In the genomic region with DNA sequence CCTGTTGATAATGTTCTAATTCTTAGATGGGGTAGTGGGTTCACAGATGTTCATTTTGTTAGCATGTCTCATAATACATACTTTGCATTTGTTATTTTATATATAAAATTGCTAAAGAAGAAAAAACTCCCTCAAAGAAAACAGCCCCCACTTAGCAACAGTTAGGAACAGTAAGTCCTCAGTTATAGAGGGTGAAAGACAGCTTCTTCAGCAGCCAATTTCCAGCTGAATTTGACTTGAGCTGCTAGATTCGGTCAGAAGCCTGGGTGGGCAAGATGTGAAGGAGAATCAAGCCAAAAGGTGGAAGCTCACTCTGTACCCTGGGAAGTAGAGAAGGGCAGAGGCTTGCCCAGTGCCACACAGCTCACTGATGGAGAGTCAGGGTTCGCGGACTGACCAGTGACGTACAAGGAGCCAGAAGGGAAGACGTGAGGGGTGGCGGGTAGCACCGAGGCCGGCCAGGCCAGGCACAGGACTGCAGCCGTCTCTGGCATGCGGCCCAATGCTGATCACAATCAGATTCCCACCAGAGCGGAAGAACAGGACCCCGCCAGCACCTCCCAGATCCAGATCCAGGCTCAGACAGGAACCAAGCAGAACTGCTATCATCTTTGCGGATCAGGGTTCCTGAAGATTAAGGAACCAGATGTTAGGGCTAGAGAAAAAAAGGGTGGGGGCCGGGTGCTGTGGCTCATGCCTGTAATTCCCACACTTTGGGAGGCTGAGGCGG, we compare ENCODE assay signal across 17 cellular contexts. TPM values are rescaled to one million over a fixed set of nuclear protein-coding genes. Genes with fewer than 3 reads are reported as not detected.
DNase-seq lines count a peak whose midpoint lies in the region; ATAC-seq, FAIRE-seq and TF ChIP-seq lines count a peak whose summit lies in the region.
"Had no signal": no experiment of that assay in that cellular context is flagged by ENCODE, and none has a peak within 500 bp of the region (broad histone marks: within the 10 kb centered on the region; RNA-seq: fewer than 3 reads in every experiment).

No MANE protein-coding gene starts in this region.

- H4K20me1 ChIP-seq in K562 (replicated peaks; ENCODE audit: control insufficient read depth, insufficient read depth, low read length) = no peaks in the 10 kb centered on the region
- H4K20me1 ChIP-seq: BLaER1 had no signal

- no peaks in the 10 kb centered on the region for H3K27me3 Mint-ChIP-seq in activated naive CD8-positive, alpha-beta T cell treated with anti-CD3 and anti-CD28 coated beads for 36 hours

- FAIRE-seq in K562 (lab: Jason Lieb, UNC) = no peak

- TF ChIP-seq CTCF in K562 (IDR thresholded peaks at IDR 0.05 in 2 of 3, conservative IDR thresholded peaks at IDR 0.05 in 1 of 3; ENCODE audit: insufficient read depth in 2 of 3, low read depth in 1 of 3, low read length in 3 of 3) (no peak), heart left ventricle (IDR thresholded peaks at IDR 0.05) (no peak), transverse colon (IDR thresholded peaks at IDR 0.05) (no peak)

- CTCF ChIA-PET in K562 (lab: Yijun Ruan, JAX; ENCODE audit: low intra/inter-chr PET ratio) = no interaction called here

- ATAC-seq in K562 (no peak), heart left ventricle (peak; percentile 88 to 96 (median 94)), HG02759 (IDR thresholded peaks at IDR 0.05; ENCODE audit: unreplicated experiment) (no peak)

- peaks cover 13% of the 10 kb centered on the region for H3K4me1 Mint-ChIP-seq in activated naive CD8-positive, alpha-beta T cell treated with anti-CD3 and anti-CD28 coated beads for 36 hours

- H3K9me3 ChIP-seq in K562 (replicated peaks; ENCODE audit: control insufficient read depth, insufficient read depth, low read depth, low read length) = no peaks in the 10 kb centered on the region
- H3K9me3 ChIP-seq in heart left ventricle = no peaks in the 10 kb centered on the region
- H3K9me3 ChIP-seq in transverse colon = no peaks in the 10 kb centered on the region
- H3K9me3 ChIP-seq: tibial nerve had no signal

- TF ChIP-seq RAD21 in K562 (CRISPR knock-in tag; conservative IDR thresholded peaks at IDR 0.05 in 1 of 2, IDR thresholded peaks at IDR 0.05 in 1 of 2) = no peak

- H3K4me3 ChIP-seq in K562 (no peak overlapping the region), heart left ventricle (no peak overlapping the region), transverse colon (no peak overlapping the region)
- H3K4me3 ChIP-seq: BLaER1, skin epidermis, tibial nerve had no signal

- H3K4me1 ChIP-seq in K562 (replicated peaks in 1 of 2; ENCODE audit: control insufficient read depth in 2 of 2, insufficient read depth in 2 of 2, low read length in 2 of 2) (peaks cover 0 to 16% of the 10 kb centered on the region in 2 experiments; a peak in 3 of 5 replicates), heart left ventricle (peaks cover 0 to 31% (median 6%) of the 10 kb centered on the region in 12 donors), transverse colon (no peaks in the 10 kb centered on the region)
- H3K4me1 ChIP-seq: tibial nerve had no signal

- no peak overlapping the region for H3K27ac Mint-ChIP-seq in activated naive CD8-positive, alpha-beta T cell treated with anti-CD3 and anti-CD28 coated beads for 36 hours
- H3K27ac Mint-ChIP-seq: activated T-helper 2 cell treated with anti-CD3 and anti-CD28 coated beads, Interferon-gamma antibody, Interleukin-2, Interleukin-4, amounts not matched to agents 10 μg/mL and 5 μg/mL and 100 μg/mL, durations not matched to agents 14 hours and 24 hours and 36 hours; T-helper 1 cell treated with Interleukin-12 subunit alpha and Interleukin-12 subunit beta and Interleukin-4 antibody, amounts not matched to agents 30 μg/mL and 1 μg/mL, for 36 hours had no signal

- H3K9me1 ChIP-seq in K562 (ENCODE audit: control insufficient read depth, insufficient read depth, low read length) = no peaks in the 10 kb centered on the region

- TF ChIP-seq POLR2A in K562 (conservative IDR thresholded peaks at IDR 0.05) = no peak
- TF ChIP-seq POLR2A in heart left ventricle (IDR thresholded peaks at IDR 0.05) = no peak
- no peak for TF ChIP-seq POLR2A in transverse colon (IDR thresholded peaks at IDR 0.05)

- in situ Hi-C loops in K562 (cut with MboI) (no loop called here), transverse colon (cut with MboI; ENCODE audit: low pct_ligation_motif_present in 1 of 4, low pct_unique_long_range_greater_than_20kb in 1 of 4, low sequenced_read_pairs in 3 of 4) (no loop called here)

- no peaks in the 10 kb centered on the region for H3K36me3 Mint-ChIP-seq in activated naive CD8-positive, alpha-beta T cell treated with anti-CD3 and anti-CD28 coated beads for 36 hours

- intact Hi-C loops in K562 (cut with micrococcal nuclease) (no loop called here), heart left ventricle (cut with DNase I) (loop anchor here in 3 of 10 donors (1.0 to 2.0 kb wide), 3 partner anchors 16 to 30 kb away; partner anchors contain the start of gene VWF (in 2 of the 3)), transverse colon (cut with DNase I; ENCODE audit: low total_unique reads) (no loop called here)

- H3K27me3 ChIP-seq in K562 (ENCODE audit: control insufficient read depth in 2 of 2, insufficient read depth in 2 of 2, low read length in 2 of 2) = no peaks in the 10 kb centered on the region
- peaks cover 0 to 4% (median 0%) of the 10 kb centered on the region in 9 donors for H3K27me3 ChIP-seq in heart left ventricle
- no peaks in the 10 kb centered on the region for H3K27me3 ChIP-seq in transverse colon
- H3K27me3 ChIP-seq: BLaER1, tibial nerve had no signal

- WGBS in K562 (ENCODE audit: insufficient coverage, low coverage, missing lambda C conversion rate) = 8% methylated on average over 15 of the region's 15 CpGs
- 45 to 60% (median 52%) methylated on average over 11 to 15 of the region's 15 CpGs for WGBS in heart left ventricle, 4 donors
- 80 to 84% methylated on average over 5 to 15 of the region's 15 CpGs for WGBS in transverse colon (ENCODE audit: low coverage in 1 of 2), 2 donors

- H3K27ac ChIP-seq in K562 (ENCODE audit: extremely low read depth, low read depth, low read length) (no peak overlapping the region), heart left ventricle (peak overlapping the region; percentile 45 to 87 (median 78)), transverse colon (no peak overlapping the region)
- H3K27ac ChIP-seq: BLaER1 had no signal

- DNase-seq in K562 (ENCODE audit: extremely low read depth in 1 of 4, low spot score in 3 of 4) (peak in 1 of 4 experiments; percentile 9), heart left ventricle (peak; percentile 84 to 89 (median 87)), mucosa of gallbladder (ENCODE audit: low spot score) (peak; percentile 57), transverse colon (peak; percentile 27), SKM-1 (lab: John Stamatoyannopoulos, UW; ENCODE audit: unreplicated experiment) (no peak)
- no peak for DNase-seq in activated naive CD8-positive, alpha-beta T cell treated with anti-CD3 and anti-CD28 coated beads for 36 hours
- no peak for DNase-seq in activated naive CD4-positive, alpha-beta T cell treated with Interleukin-2 at 50 U/mL for 16 hours
- DNase-seq: DMS53, foreskin melanocyte, NCI-H2107, NCI-H774 had no signal

- H3K9ac ChIP-seq in K562 (ENCODE audit: insufficient read depth in 1 of 2, low read depth in 2 of 2, low read length in 2 of 2) = peak overlapping the region in 1 of 2 experiments; percentile 53; a peak in 1 of 4 replicates
- H3K9ac ChIP-seq: BLaER1 had no signal

- peak overlapping the region; percentile 3; the same call in 1 of the 2 replicates for H3K4me2 ChIP-seq in K562 (ENCODE audit: insufficient read depth, low read length)
- H3K4me2 ChIP-seq: BLaER1 had no signal

- no peaks in the 10 kb centered on the region for H3K36me3 ChIP-seq in K562 (ENCODE audit: control insufficient read depth, insufficient read depth, low read length)
- H3K36me3 ChIP-seq in heart left ventricle = no peaks in the 10 kb centered on the region
- no peaks in the 10 kb centered on the region for H3K36me3 ChIP-seq in transverse colon
- H3K36me3 ChIP-seq: BLaER1, tibial nerve had no signal

- no TSS peak for BruUV-seq in K562 (replicated peaks; lab: Mats Ljungman, UMichigan)

- POLR2A ChIA-PET in K562 (lab: Yijun Ruan, JAX) = interaction anchor here (0.6 kb wide), 1 partner anchor 163 kb away, joined by 3 read pairs; no protein-coding TSS in a partner anchor

- no peak overlapping the region for H3K4me3 Mint-ChIP-seq in activated naive CD8-positive, alpha-beta T cell treated with anti-CD3 and anti-CD28 coated beads for 36 hours
- H3K4me3 Mint-ChIP-seq: T-helper 1 cell treated with Interleukin-12 subunit alpha and Interleukin-12 subunit beta and Interleukin-4 antibody, amounts not matched to agents 30 μg/mL and 1 μg/mL, for 36 hours had no signal

- peak overlapping the region; percentile 55 for H2AFZ ChIP-seq in K562 (ENCODE audit: low read depth, low read length)

- TF ChIP-seq EP300 in K562 (IDR thresholded peaks at IDR 0.05; ENCODE audit: low read length) (no peak), transverse colon (IDR thresholded peaks at IDR 0.05; ENCODE audit: low read depth) (no peak)

- H3K9me3 Mint-ChIP-seq in activated naive CD8-positive, alpha-beta T cell treated with anti-CD3 and anti-CD28 coated beads for 36 hours = no peaks in the 10 kb centered on the region
- H3K9me3 Mint-ChIP-seq: activated T-helper 2 cell treated with anti-CD3 and anti-CD28 coated beads, Interferon-gamma antibody, Interleukin-2, Interleukin-4, amounts not matched to agents 10 μg/mL and 5 μg/mL and 100 μg/mL, durations not matched to agents 14 hours and 24 hours and 36 hours; T-helper 1 cell treated with Interleukin-12 subunit alpha and Interleukin-12 subunit beta and Interleukin-4 antibody, amounts not matched to agents 30 μg/mL and 1 μg/mL, for 36 hours had no signal

- H3K79me2 ChIP-seq in K562 (ENCODE audit: control insufficient read depth, insufficient read depth, low read length) = no peaks in the 10 kb centered on the region

RNA-seq across cellular contexts. Expression of gene VWF, which starts 30.4 kb away (rescaled TPM):
- total RNA-seq in K562 (2011; cell fraction: chromatin; rRNA removed; ENCODE audit: low replicate concordance) = 0.02 TPM in 1 of 2 replicates, not detected in the other
- total RNA-seq in K562 (2011; cell fraction: nucleolus; rRNA removed) = 0.33 TPM in 1 of 2 replicates, not detected in the other
- total RNA-seq in K562 (2011; cell fraction: nucleoplasm; rRNA removed) = not detected in 2 replicates
- total RNA-seq in K562 (2014; rRNA removed) = not detected in 2 replicates
- total RNA-seq in K562 (2014; rRNA removed; fragmentation: Illumina TruSeq; extraction: Trizol) = not detected in 2 replicates
- total RNA-seq in K562 (2015; rRNA removed; fragmentation: Illumina TruSeq; extraction: Trizol) = not detected in 2 replicates
- 0.40 and 0.53 TPM in 2 replicates for total RNA-seq in K562 (2021)
- not detected in 2 replicates for polyA plus RNA-seq in K562 (2011; rRNA removed)
- 0.04 and 0.07 TPM in 2 replicates for polyA plus RNA-seq in K562 (2011; cell fraction: cytosol; rRNA removed)
- 0.01 TPM in 2 replicates for polyA plus RNA-seq in K562 (2011; cell fraction: nucleus; rRNA removed)
- 0.01 TPM in 2 replicates for polyA plus RNA-seq in K562 (2012)
- polyA plus RNA-seq in K562 (2014; fragmentation: Illumina TruSeq; extraction: Trizol) = not detected in 2 replicates
- not detected for polyA plus RNA-seq in K562 (2014; fragmentation: Nextera tagmentation; extraction: Ambion mirVana)
- not detected in 2 replicates for polyA plus RNA-seq in K562 (2014; rRNA removed)
- not detected in 2 replicates for polyA minus RNA-seq in K562 (2011; rRNA and poly(A)+ RNA removed)
- not detected in 2 replicates for polyA minus RNA-seq in K562 (2011; cell fraction: cytosol; rRNA and poly(A)+ RNA removed)
- not detected in 2 replicates for polyA minus RNA-seq in K562 (2011; cell fraction: nucleus; rRNA and poly(A)+ RNA removed)
- total RNA-seq in heart left ventricle = 100 to 1,000 TPM; 187 to 503 (median 258) TPM
- 100 to 1,000 TPM; 125 to 215 TPM for polyA plus RNA-seq in heart left ventricle
- total RNA-seq in mucosa of gallbladder = 97.3 TPM
- 10 to 100 TPM; 31.3 to 71.2 (median 51.5) TPM for total RNA-seq in transverse colon
- total RNA-seq in activated naive CD8-positive, alpha-beta T cell treated with anti-CD3 and anti-CD28 coated beads for 36 hours = under 1 TPM; 0.24 to 0.25 TPM
- total RNA-seq: activated T-helper 2 cell treated with anti-CD3 and anti-CD28 coated beads, Interferon-gamma antibody, Interleukin-2, Interleukin-4, amounts not matched to agents 10 μg/mL and 5 μg/mL and 100 μg/mL, durations not matched to agents 14 hours and 24 hours and 36 hours had no signal

RNA-seq across cellular contexts. Expression of gene CD9, which starts 45.3 kb away (rescaled TPM):
- total RNA-seq in K562 (2011; cell fraction: chromatin; rRNA removed; ENCODE audit: low replicate concordance) = 1.1 and 6.1 TPM in 2 replicates
- 2.9 and 5.0 TPM in 2 replicates for total RNA-seq in K562 (2011; cell fraction: nucleolus; rRNA removed)
- total RNA-seq in K562 (2011; cell fraction: nucleoplasm; rRNA removed) = 2.5 and 2.7 TPM in 2 replicates
- 0.41 and 0.45 TPM in 2 replicates for total RNA-seq in K562 (2014; rRNA removed)
- 0.29 and 0.62 TPM in 2 replicates for total RNA-seq in K562 (2014; rRNA removed; fragmentation: Illumina TruSeq; extraction: Trizol)
- 0.41 and 0.43 TPM in 2 replicates for total RNA-seq in K562 (2015; rRNA removed; fragmentation: Illumina TruSeq; extraction: Trizol)
- total RNA-seq in K562 (2021) = 1.2 and 2.0 TPM in 2 replicates
- 5.6 and 11.9 TPM in 2 replicates for polyA plus RNA-seq in K562 (2011; rRNA removed)
- 5.8 and 12.8 TPM in 2 replicates for polyA plus RNA-seq in K562 (2011; cell fraction: cytosol; rRNA removed)
- 3.2 and 8.1 TPM in 2 replicates for polyA plus RNA-seq in K562 (2011; cell fraction: nucleus; rRNA removed)
- 1.2 and 1.3 TPM in 2 replicates for polyA plus RNA-seq in K562 (2012)
- polyA plus RNA-seq in K562 (2014; fragmentation: Illumina TruSeq; extraction: Trizol) = 0.42 and 0.65 TPM in 2 replicates
- under 1 TPM; 0.59 to 0.74 TPM for polyA plus RNA-seq in K562 (2014; fragmentation: Nextera tagmentation; extraction: Ambion mirVana)
- polyA plus RNA-seq in K562 (2014; rRNA removed) = 0.49 and 1.2 TPM in 2 replicates
- 6.0 and 10.7 TPM in 2 replicates for polyA minus RNA-seq in K562 (2011; rRNA and poly(A)+ RNA removed)
- polyA minus RNA-seq in K562 (2011; cell fraction: cytosol; rRNA and poly(A)+ RNA removed) = 2.6 and 6.0 TPM in 2 replicates
- 2.2 and 4.1 TPM in 2 replicates for polyA minus RNA-seq in K562 (2011; cell fraction: nucleus; rRNA and poly(A)+ RNA removed)
- total RNA-seq in heart left ventricle = 10 to 100 TPM; 29.9 to 96.1 (median 54.7) TPM
- polyA plus RNA-seq in heart left ventricle = 10 to 100 TPM; 63.2 to 87.4 TPM
- 139 TPM for total RNA-seq in mucosa of gallbladder
- total RNA-seq in transverse colon = 100 to 1,000 TPM; 207 to 668 (median 481) TPM
- total RNA-seq in activated naive CD8-positive, alpha-beta T cell treated with anti-CD3 and anti-CD28 coated beads for 36 hours = 10 to 100 TPM; 16.2 to 18.1 TPM

Comparison
In these comparisons a context has a peak if more than half of its experiments do, and no peak if none do; other contexts are left out.
1. ATAC-seq: peak in heart left ventricle (4 of 4); none in K562 (single experiment) and HG02759 (single experiment).
2. DNase-seq: peak in heart left ventricle (5 of 5), mucosa of gallbladder (single experiment) and transverse colon (single experiment); none in activated naive CD8-positive, alpha-beta T cell treated with anti-CD3 and anti-CD28 coated beads for 36 hours (single experiment), SKM-1 (single experiment) and activated naive CD4-positive, alpha-beta T cell treated with Interleukin-2 at 50 U/mL for 16 hours (single experiment).
3. H3K27ac ChIP-seq: peak in heart left ventricle (12 of 12); none in K562 (single experiment) and transverse colon (0 of 4).
4. RNA of gene VWF, which starts 30.4 kb away (total RNA-seq): 187 to 503 TPM in heart left ventricle, 97.3 TPM in mucosa of gallbladder (single experiment) and 31.3 to 71.2 TPM in transverse colon; 0.24 to 0.25 TPM in activated naive CD8-positive, alpha-beta T cell treated with anti-CD3 and anti-CD28 coated beads for 36 hours and 0.02 to 0.53 TPM in K562; every median in the first group is over 10 times any median in the second.